8 cellular contexts compared by ENCODE assay signal in genomic region chr6:26199057-26199772, GRCh38.
DNase-seq lines count a peak whose midpoint lies in the region; ATAC-seq and TF ChIP-seq lines count a peak whose summit lies in the region.

No MANE protein-coding gene starts in this region.

- peaks cover 13% of the 10 kb centered on the region for H3K4me1 ChIP-seq in lower lobe of right lung

- peaks cover 29% of the 10 kb centered on the region for H3K36me3 Mint-ChIP-seq in activated CD4-positive, alpha-beta memory T cell treated with anti-CD3 and anti-CD28 coated beads for 36 hours

- peaks cover 3% of the 10 kb centered on the region for H3K27me3 Mint-ChIP-seq in activated CD4-positive, alpha-beta memory T cell treated with anti-CD3 and anti-CD28 coated beads for 36 hours

- TF ChIP-seq CTCF in lower lobe of right lung (IDR thresholded peaks at IDR 0.05): no peak

- H3K4me1 Mint-ChIP-seq in activated CD4-positive, alpha-beta memory T cell treated with anti-CD3 and anti-CD28 coated beads for 36 hours (ENCODE audit: low read depth): peaks cover 36% of the 10 kb centered on the region

- DNase-seq in CMK (ENCODE audit: low read depth) (peak; percentile 86), NCI-H526 treated with DMSO at 0.1 percent for 48 hours (lab: John Stamatoyannopoulos, UW) (peak; percentile 97), lower lobe of right lung (peak; percentile 80)
- peak; percentile 81 for DNase-seq in activated CD4-positive, alpha-beta memory T cell treated with anti-CD3 and anti-CD28 coated beads for 36 hours
- DNase-seq in effector CD8-positive, alpha-beta T cell (lab: John Stamatoyannopoulos, UW): peak; percentile 55
- peak; percentile 51 for DNase-seq in stimulated activated CD8-positive, alpha-beta memory T cell treated with anti-CD3 and anti-CD28 coated beads, Interleukin-12 subunit alpha, Interleukin-12 subunit beta, amount 100 ng/mL, for 4 hours (ENCODE audit: low read depth)

- peak; percentile 44 for ATAC-seq in GM19438 (IDR thresholded peaks at IDR 0.05; ENCODE audit: low read depth, unreplicated experiment)
- ATAC-seq in HG03520 (IDR thresholded peaks at IDR 0.05; ENCODE audit: unreplicated experiment): peak; percentile 52
- ATAC-seq in lower lobe of right lung: peak; percentile 85 to 86

- H3K36me3 ChIP-seq in lower lobe of right lung: no peaks in the 10 kb centered on the region

- CTCF ChIA-PET in activated CD4-positive, alpha-beta memory T cell treated with anti-CD3 and anti-CD28 coated beads for 36 hours (lab: Charles Lee): interaction anchor here (0.8 to 6.3 kb wide), 9 partner anchors 11 to 173 kb away, joined by 3 to 37 read pairs (median 4); a partner anchor contains a TSS

- H3K27ac ChIP-seq in lower lobe of right lung: peak overlapping the region; percentile 97

- POLR2A ChIA-PET in activated CD4-positive, alpha-beta memory T cell treated with anti-CD3 and anti-CD28 coated beads for 36 hours (lab: Charles Lee): interaction anchor here (0.6 to 9.3 kb wide), 28 partner anchors 13 to 1694 kb away, joined by 3 to 336 read pairs (median 8); a partner anchor contains a TSS

- intact Hi-C loops in activated CD4-positive, alpha-beta memory T cell treated with anti-CD3 and anti-CD28 coated beads for 36 hours (cut with micrococcal nuclease): loop anchor here (1.0 to 5.0 kb wide), 8 partner anchors 11 to 1693 kb away; a partner anchor contains a TSS
- intact Hi-C loops in lower lobe of right lung (cut with DNase I): no loop called here

- H3K9me3 ChIP-seq in lower lobe of right lung: no peaks in the 10 kb centered on the region

- no peaks in the 10 kb centered on the region for H3K9me3 Mint-ChIP-seq in activated CD4-positive, alpha-beta memory T cell treated with anti-CD3 and anti-CD28 coated beads for 36 hours

- H3K4me3 ChIP-seq in lower lobe of right lung: peak overlapping the region; percentile 62

- peaks cover 65% of the 10 kb centered on the region for H3K27me3 ChIP-seq in lower lobe of right lung (ENCODE audit: low read depth)

- H3K4me3 Mint-ChIP-seq in activated CD4-positive, alpha-beta memory T cell treated with anti-CD3 and anti-CD28 coated beads for 36 hours: peak overlapping the region; percentile 86

- peak overlapping the region; percentile 99 for H3K27ac Mint-ChIP-seq in activated CD4-positive, alpha-beta memory T cell treated with anti-CD3 and anti-CD28 coated beads for 36 hours

Comparison
In these comparisons a context has a peak if more than half of its experiments do, and no peak if none do; other contexts are left out.
1. Peak in every context shown above with its lines: DNase-seq, ATAC-seq, H3K4me3 ChIP-seq and H3K27ac ChIP-seq.